28 cellular contexts compared by ENCODE assay signal in the genomic region with DNA sequence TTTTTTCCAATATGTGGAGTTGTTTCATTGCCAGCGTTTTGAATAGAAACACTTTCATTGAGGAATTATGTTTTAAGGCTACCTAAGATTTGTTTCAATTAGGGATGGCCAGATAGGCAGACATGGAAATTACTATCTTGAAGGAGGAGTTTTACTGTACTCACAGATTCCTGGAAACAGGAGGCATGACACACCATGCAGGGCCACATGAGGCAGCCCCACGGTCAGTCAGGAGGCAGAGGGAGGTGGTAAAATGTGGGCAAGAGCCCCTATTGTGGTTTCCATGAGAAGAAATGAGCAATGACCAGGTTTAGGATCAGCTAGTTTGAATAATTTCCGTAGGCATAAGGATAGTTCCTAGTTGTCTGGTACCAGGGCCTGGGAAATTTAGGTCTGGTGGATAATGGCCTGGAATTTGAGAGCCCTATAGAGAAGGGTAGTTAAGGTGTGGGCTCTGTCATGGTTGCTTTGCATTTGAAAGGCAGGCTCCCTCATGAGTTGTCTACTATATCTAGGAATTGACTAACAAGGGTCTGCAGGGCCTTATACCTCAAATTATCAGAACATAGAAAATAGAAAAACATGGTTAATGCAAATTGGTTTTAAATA.
"Had no signal": no experiment of that assay in that cellular context is flagged by ENCODE, and none has a peak within 500 bp of the region (broad histone marks: within the 10 kb centered on the region; RNA-seq: fewer than 3 reads in every experiment).

No MANE protein-coding gene starts in this region.

- H3K36me3 ChIP-seq: adrenal gland, esophagus squamous epithelium, left lung, lower lobe of right lung, neutrophil, right lobe of liver, transverse colon had no signal

- ATAC-seq: activated CD8-positive, alpha-beta T cell treated with anti-CD3 and anti-CD28 coated beads for 36 hours; body of pancreas; left lung; lower lobe of right lung; mucosa of descending colon; natural killer cell treated with Interleukin-12 subunit alpha and Interleukin-12 subunit beta and Interleukin-15 and Interleukin-18, amount 100 ng/mL, for 72 hours; right lobe of liver; T-helper 17 cell had no signal

- H3K27me3 ChIP-seq: adrenal gland, body of pancreas, esophagus squamous epithelium, left lung, neutrophil, right lobe of liver, testis, transverse colon had no signal

- H3K4me3 ChIP-seq: adrenal gland, body of pancreas, esophagus squamous epithelium, left lung, lower lobe of right lung, mucosa of descending colon, right lobe of liver, testis, transverse colon had no signal

- DNase-seq: activated B cell treated with CpG ODN at 0.5 μM for 24 hours; activated CD4-positive, alpha-beta T cell treated with anti-CD3 and anti-CD28 coated beads, Interleukin-2, amount 50 U/mL, for 1 hour; activated CD8-positive, alpha-beta T cell treated with anti-CD3 and anti-CD28 coated beads for 36 hours; activated effector memory CD4-positive, alpha-beta T cell treated with anti-CD3 and anti-CD28 coated beads, Interleukin-2, amount 50 U/mL, for 16 hours; activated naive CD4-positive, alpha-beta T cell treated with anti-CD3 and anti-CD28 coated beads for 36 hours; activated naive CD8-positive, alpha-beta T cell treated with anti-CD3 and anti-CD28 coated beads for 36 hours; activated T-cell treated with anti-CD3 and anti-CD28 coated beads for 4 hours; adrenal gland; aorta; body of pancreas; dermis blood vessel endothelial cell; effector CD4-positive, alpha-beta T cell; esophagus squamous epithelium; foreskin melanocyte; left lung; lower lobe of right lung; mesenchymal stem cell; mucosa of descending colon; right lobe of liver; stimulated activated CD4-positive, alpha-beta T cell treated with anti-CD3 and anti-CD28 coated beads, Interleukin-2, amount 100 ng/mL, for 48 hours; stimulated activated naive CD4-positive, alpha-beta T cell treated with Interleukin-2 at 50 U/mL for 16 hours; T-helper 17 cell; T1000; testis; transverse colon had no signal

- H3K9me3 ChIP-seq: adrenal gland, body of pancreas, esophagus squamous epithelium, left lung, lower lobe of right lung, mucosa of descending colon, neutrophil, right lobe of liver, testis, transverse colon had no signal

- H3K4me1 ChIP-seq: adrenal gland, body of pancreas, esophagus squamous epithelium, left lung, lower lobe of right lung, right lobe of liver, testis, transverse colon had no signal

- H3K27ac ChIP-seq: adrenal gland, body of pancreas, epithelial cell of prostate, esophagus squamous epithelium, left lung, lower lobe of right lung, neutrophil, right lobe of liver, testis, transverse colon had no signal
